ENCODE assay signal across 19 cellular contexts in the genomic region with DNA sequence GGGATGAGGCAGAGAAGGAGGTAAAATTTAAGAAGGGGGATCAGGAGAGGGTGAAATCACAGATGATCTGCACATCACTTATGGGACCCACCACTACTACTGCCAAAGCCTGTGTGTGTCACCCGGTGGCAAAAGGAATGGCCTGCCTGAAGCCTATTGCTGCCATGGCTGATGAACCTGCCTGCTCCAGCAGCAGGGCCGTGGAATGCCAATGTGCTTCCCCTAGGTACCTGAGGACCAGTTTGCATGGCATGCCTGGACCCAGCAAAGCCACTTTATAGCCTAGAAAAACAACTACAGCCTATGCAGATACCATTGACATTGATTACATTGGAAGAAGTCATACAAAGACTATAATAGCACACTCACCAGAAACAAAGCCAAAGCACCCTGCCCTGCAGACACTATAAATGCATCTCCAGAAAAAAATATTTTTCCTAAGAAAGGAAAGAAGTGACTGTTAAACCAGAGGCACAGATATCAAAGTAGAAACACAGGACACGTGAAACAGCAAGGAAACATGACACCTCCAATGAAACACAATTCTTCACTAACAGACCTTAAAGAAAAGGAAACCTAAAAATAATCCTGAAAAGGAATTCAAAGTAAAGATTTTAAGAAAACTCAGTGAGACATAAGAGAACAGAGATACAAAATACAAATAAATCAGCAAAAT.
"Had no signal": no experiment of that assay in that cellular context is flagged by ENCODE, and none has a peak within 500 bp of the region (broad histone marks: within the 10 kb centered on the region; RNA-seq: fewer than 3 reads in every experiment).

No MANE protein-coding gene starts in this region.

- H3K4me3 ChIP-seq: heart left ventricle, left ventricle myocardium inferior, lower lobe of right lung, neural progenitor cell, ovary, right atrium auricular region, suprapubic skin, thyroid gland had no signal

- H3K27ac ChIP-seq: heart left ventricle, left ventricle myocardium inferior, lower lobe of right lung, neural progenitor cell, ovary, right atrium auricular region, suprapubic skin, thyroid gland had no signal

- DNase-seq: effector memory CD4-positive, alpha-beta T cell; heart left ventricle; hippocampal formation; kidney; left cardiac atrium; left ventricle myocardium inferior; lower lobe of right lung; midbrain; nucleus accumbens; ovary; small intestine; stimulated activated CD4-positive, alpha-beta T cell treated with anti-CD3 and anti-CD28 coated beads, Interleukin-2, amount 100 ng/mL, for 48 hours; stimulated activated naive CD4-positive, alpha-beta T cell treated with Interleukin-2 at 50 U/mL for 16 hours; thyroid gland had no signal

- H3K4me1 ChIP-seq: heart left ventricle, left ventricle myocardium inferior, lower lobe of right lung, neural progenitor cell, right atrium auricular region, suprapubic skin, thyroid gland had no signal

- H3K4me2 ChIP-seq: neural progenitor cell had no signal

- H3K9ac ChIP-seq: neural progenitor cell had no signal

- H3K27me3 ChIP-seq: heart left ventricle, ovary, right atrium auricular region, suprapubic skin, thyroid gland had no signal

- H3K36me3 ChIP-seq: heart left ventricle, left ventricle myocardium inferior, lower lobe of right lung, neural progenitor cell, ovary, right atrium auricular region, suprapubic skin, thyroid gland had no signal

- ATAC-seq: esophagus mucosa; heart left ventricle; left cardiac atrium; lower lobe of right lung; natural killer cell treated with Interleukin-12 subunit alpha and Interleukin-12 subunit beta and Interleukin-15 and Interleukin-18, amount 100 ng/mL, for 72 hours had no signal

- H3K9me3 ChIP-seq: heart left ventricle, left ventricle myocardium inferior, lower lobe of right lung, ovary, right atrium auricular region, suprapubic skin, thyroid gland had no signal
